In the genomic region with DNA sequence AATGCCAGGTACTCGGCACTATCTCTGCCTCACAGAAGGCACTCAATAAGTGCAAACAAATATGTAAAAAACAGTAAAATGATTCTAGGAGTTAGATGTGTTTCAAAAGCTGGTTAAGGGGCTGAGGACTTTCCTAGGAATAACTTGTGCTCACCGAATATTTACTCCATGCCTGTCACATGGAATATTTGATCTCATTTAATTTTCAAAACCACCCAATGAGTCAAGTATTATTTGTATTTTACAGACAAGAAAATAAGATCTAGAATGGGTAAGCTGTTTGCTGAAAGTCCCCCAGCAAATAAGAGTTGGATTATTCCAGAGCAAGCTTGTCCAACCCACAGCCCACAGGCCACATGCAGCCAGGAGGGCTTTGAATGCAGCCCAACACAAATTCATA, we compare ENCODE assay signal across 33 cellular contexts. TPM values are rescaled to one million over a fixed set of nuclear protein-coding genes. Genes with fewer than 3 reads are reported as not detected.
DNase-seq lines count a peak whose midpoint lies in the region; ATAC-seq, FAIRE-seq and TF ChIP-seq lines count a peak whose summit lies in the region.
"Had no signal": no experiment of that assay in that cellular context is flagged by ENCODE, and none has a peak within 500 bp of the region (broad histone marks: within the 10 kb centered on the region; RNA-seq: fewer than 3 reads in every experiment).

No MANE protein-coding gene starts in this region.

- H3K18ac ChIP-seq in trophoblast cell (ENCODE audit: low read length) = no peak overlapping the region

- H3K4me1 ChIP-seq in HEK293 (ENCODE audit: control insufficient read depth, insufficient read depth, low read length) (no peaks in the 10 kb centered on the region; the same call in 1 of the 2 replicates), K562 (replicated peaks in 1 of 2; ENCODE audit: control insufficient read depth in 2 of 2, insufficient read depth in 2 of 2, low read length in 2 of 2) (peaks cover 0 to 7% of the 10 kb centered on the region in 2 experiments; a peak in 2 of 5 replicates), parathyroid adenoma (peaks cover 33% of the 10 kb centered on the region), MM.1S (ENCODE audit: low read length) (no peaks in the 10 kb centered on the region), trophoblast cell (ENCODE audit: control insufficient read depth in 1 of 2, insufficient read depth in 2 of 2, low read length in 2 of 2) (no peaks in the 10 kb centered on the region)
- H3K4me1 ChIP-seq: A549; BE2C; BLaER1; BLaER1 treated with 17β-estradiol and CSF1 and Interleukin-3, amounts not matched to agents 10 nM and 100 nM had no signal

- no peaks in the 10 kb centered on the region for H3K9me2 ChIP-seq in MM.1S (replicated peaks; ENCODE audit: insufficient read depth, low read length)

- H3K27ac ChIP-seq in HEK293 (ENCODE audit: extremely low read depth, low read depth, low read length) (no peak overlapping the region), K562 (ENCODE audit: extremely low read depth, low read depth, low read length) (no peak overlapping the region), parathyroid adenoma (peak overlapping the region; percentile 95), MM.1S (ENCODE audit: low read length) (no peak overlapping the region), trophoblast cell (ENCODE audit: low read depth, low read length) (no peak overlapping the region)
- H3K27ac ChIP-seq: 22Rv1; A549; BLaER1; BLaER1 treated with 17β-estradiol and CSF1 and Interleukin-3, amounts not matched to agents 10 nM and 100 nM; C4-2B had no signal

- H3K4me2 ChIP-seq in K562 (ENCODE audit: insufficient read depth, low read length) = no peak overlapping the region
- no peak overlapping the region for H3K4me2 ChIP-seq in parathyroid adenoma (ENCODE audit: low read length)
- no peak overlapping the region for H3K4me2 ChIP-seq in MM.1S (ENCODE audit: low read depth, low read length)
- H3K4me2 ChIP-seq in trophoblast cell (ENCODE audit: low read length) = no peak overlapping the region
- H3K4me2 ChIP-seq: A549; BLaER1; BLaER1 treated with 17β-estradiol and CSF1 and Interleukin-3, amounts not matched to agents 10 nM and 100 nM had no signal

- H3K14ac ChIP-seq in trophoblast cell (ENCODE audit: low read length) = no peak overlapping the region

- in situ Hi-C loops in K562 (cut with MboI) = no loop called here

- H3K4me3 ChIP-seq in HEK293 (ENCODE audit: low read depth, low read length) (no peak overlapping the region), K562 (no peak overlapping the region), parathyroid adenoma (ENCODE audit: low read depth, low read length) (no peak overlapping the region), MM.1S (ENCODE audit: low read length) (no peak overlapping the region), trophoblast cell (ENCODE audit: low read depth, low read length) (no peak overlapping the region)
- H3K4me3 ChIP-seq: A549; BLaER1; BLaER1 treated with 17β-estradiol and CSF1 and Interleukin-3, amounts not matched to agents 10 nM and 100 nM had no signal

- H3F3A ChIP-seq in MM.1S (ENCODE audit: insufficient read depth, low read length) = no peaks in the 10 kb centered on the region

- H3K27me3 ChIP-seq in K562 (ENCODE audit: control insufficient read depth in 2 of 2, insufficient read depth in 2 of 2, low read length in 2 of 2) = no peaks in the 10 kb centered on the region
- no peaks in the 10 kb centered on the region for H3K27me3 ChIP-seq in parathyroid adenoma (ENCODE audit: control insufficient read depth, insufficient read depth, low read length)
- H3K27me3 ChIP-seq in MM.1S (replicated peaks; ENCODE audit: insufficient read depth, low read length) = no peaks in the 10 kb centered on the region
- no peaks in the 10 kb centered on the region for H3K27me3 ChIP-seq in trophoblast cell (ENCODE audit: insufficient read depth, low read length)
- H3K27me3 ChIP-seq: BE2C; BLaER1; BLaER1 treated with 17β-estradiol and CSF1 and Interleukin-3, amounts not matched to agents 10 nM and 100 nM had no signal

- H2AFZ ChIP-seq in K562 (ENCODE audit: low read depth, low read length) (no peak overlapping the region), parathyroid adenoma (no peak overlapping the region), MM.1S (ENCODE audit: low read length) (no peak overlapping the region), trophoblast cell (ENCODE audit: insufficient read depth, low read length, poor library complexity) (no peak overlapping the region)

- TF ChIP-seq CTCF in HEK293 (tag by site-specific recombination; IDR thresholded peaks at IDR 0.05) (no peak), K562 (IDR thresholded peaks at IDR 0.05 in 2 of 3, conservative IDR thresholded peaks at IDR 0.05 in 1 of 3; ENCODE audit: insufficient read depth in 2 of 3, low read depth in 1 of 3, low read length in 3 of 3) (no peak), parathyroid adenoma (IDR thresholded peaks at IDR 0.05) (no peak), MM.1S (IDR thresholded peaks at IDR 0.05; ENCODE audit: low read length) (no peak)

- no peak overlapping the region for H2BK120ac ChIP-seq in trophoblast cell (ENCODE audit: insufficient read depth, low read length, poor library complexity)

- intact Hi-C loops in K562 (cut with micrococcal nuclease) = no loop called here

- H4K91ac ChIP-seq in trophoblast cell (ENCODE audit: low read depth, low read length) = no peak overlapping the region

- H4K12ac ChIP-seq in trophoblast cell (ENCODE audit: low read depth, low read length) = no peak overlapping the region

- no peaks in the 10 kb centered on the region for H3K36me3 ChIP-seq in HEK293 (ENCODE audit: control insufficient read depth in 2 of 2, insufficient read depth in 1 of 2, low read length in 2 of 2)
- H3K36me3 ChIP-seq in K562 (ENCODE audit: control insufficient read depth, insufficient read depth, low read length) = no peaks in the 10 kb centered on the region
- no peaks in the 10 kb centered on the region for H3K36me3 ChIP-seq in parathyroid adenoma (ENCODE audit: control insufficient read depth, insufficient read depth, low read length)
- no peaks in the 10 kb centered on the region for H3K36me3 ChIP-seq in MM.1S (replicated peaks; ENCODE audit: insufficient read depth, low read length)
- no peaks in the 10 kb centered on the region for H3K36me3 ChIP-seq in trophoblast cell (ENCODE audit: control insufficient read depth in 1 of 2, insufficient read depth in 2 of 2, low read length in 2 of 2)
- H3K36me3 ChIP-seq: BE2C; BLaER1; BLaER1 treated with 17β-estradiol and CSF1 and Interleukin-3, amounts not matched to agents 10 nM and 100 nM had no signal

- no peak overlapping the region for H2AK5ac ChIP-seq in trophoblast cell (ENCODE audit: low read length)

- H2BK12ac ChIP-seq in trophoblast cell (ENCODE audit: low read length) = no peak overlapping the region

- H3K23ac ChIP-seq in trophoblast cell (ENCODE audit: low read length) = no peak overlapping the region

- no peak for TF ChIP-seq RAD21 in K562 (CRISPR knock-in tag; conservative IDR thresholded peaks at IDR 0.05 in 1 of 2, IDR thresholded peaks at IDR 0.05 in 1 of 2)

- no peak overlapping the region for H3K9ac ChIP-seq in K562 (ENCODE audit: insufficient read depth in 1 of 2, low read depth in 2 of 2, low read length in 2 of 2)
- H3K9ac ChIP-seq in parathyroid adenoma = no peak overlapping the region
- no peak overlapping the region for H3K9ac ChIP-seq in MM.1S (ENCODE audit: low read length)
- no peak overlapping the region for H3K9ac ChIP-seq in trophoblast cell (ENCODE audit: low read length)
- H3K9ac ChIP-seq: BLaER1; BLaER1 treated with 17β-estradiol and CSF1 and Interleukin-3, amounts not matched to agents 10 nM and 100 nM had no signal

- no peak overlapping the region for H3K4ac ChIP-seq in trophoblast cell (ENCODE audit: low read depth, low read length)

- H3K9me1 ChIP-seq in K562 (ENCODE audit: control insufficient read depth, insufficient read depth, low read length) = no peaks in the 10 kb centered on the region

- no peak for TF ChIP-seq EP300 in K562 (IDR thresholded peaks at IDR 0.05; ENCODE audit: low read length)

- H3K79me1 ChIP-seq in trophoblast cell (ENCODE audit: low read length) = no peaks in the 10 kb centered on the region

- H4K8ac ChIP-seq in trophoblast cell (ENCODE audit: low read depth, low read length) = no peak overlapping the region

- no peak overlapping the region for H2BK5ac ChIP-seq in trophoblast cell (ENCODE audit: low read depth, low read length, poor library complexity)

- POLR2A ChIA-PET in HEK293 (lab: Yijun Ruan, JAX) (interaction anchor here (0.7 kb wide), 1 partner anchor 407 kb away, joined by 5 read pairs; a partner anchor contains a TSS), K562 (lab: Yijun Ruan, JAX) (interaction anchor here (0.6 to 1.2 kb wide), 2 partner anchors 33 to 542 kb away, joined by 3 to 4 read pairs; no protein-coding TSS in a partner anchor)

- H3K9me3 ChIP-seq in HEK293 (ENCODE audit: control insufficient read depth, insufficient read depth, low read depth, low read length) (no peaks in the 10 kb centered on the region), K562 (replicated peaks; ENCODE audit: control insufficient read depth, insufficient read depth, low read depth, low read length) (no peaks in the 10 kb centered on the region), parathyroid adenoma (ENCODE audit: control insufficient read depth, low read length) (no peaks in the 10 kb centered on the region), MM.1S (replicated peaks; ENCODE audit: insufficient read depth, low read length) (no peaks in the 10 kb centered on the region), trophoblast cell (ENCODE audit: insufficient read depth, low read depth, low read length) (no peaks in the 10 kb centered on the region)
- H3K9me3 ChIP-seq: A549, BE2C, BLaER1, Caco-2 had no signal

- ATAC-seq in K562 = no peak
- ATAC-seq: A549; CD8-positive, alpha-beta T cell had no signal

- CTCF ChIA-PET in HEK293 (lab: Yijun Ruan, JAX) = interaction anchor here (0.5 to 2.4 kb wide), 4 partner anchors 34 to 313 kb away, joined by 3 to 7 read pairs (median 4); no protein-coding TSS in a partner anchor
- CTCF ChIA-PET in K562 (lab: Yijun Ruan, JAX; ENCODE audit: low intra/inter-chr PET ratio) = no interaction called here

- H3K79me2 ChIP-seq in K562 (ENCODE audit: control insufficient read depth, insufficient read depth, low read length) (no peaks in the 10 kb centered on the region), parathyroid adenoma (no peaks in the 10 kb centered on the region), MM.1S (ENCODE audit: low read length) (no peaks in the 10 kb centered on the region), trophoblast cell (ENCODE audit: control insufficient read depth, insufficient read depth, low read length, poor library complexity) (no peaks in the 10 kb centered on the region)

- no peak for TF ChIP-seq POLR2A in K562 (conservative IDR thresholded peaks at IDR 0.05)

- no peak for FAIRE-seq in K562 (lab: Jason Lieb, UNC)
- FAIRE-seq: A204.1, A549, D721Med had no signal

- no TSS peak for BruUV-seq in K562 (replicated peaks; lab: Mats Ljungman, UMichigan)

- no peak for DNase-seq in K562 (ENCODE audit: extremely low read depth in 1 of 4, low spot score in 3 of 4)
- DNase-seq in MM.1S = no peak
- DNase-seq in foreskin melanocyte = no peak
- DNase-seq in trophoblast cell = no peak
- DNase-seq: 8988T; ACHN; AML-193; BE2C; C1 segment of cervical spinal cord; Caco-2; Calu3; CD4-positive, alpha-beta memory T cell; CD4-positive, alpha-beta T cell; CD4-positive, CD25-positive, alpha-beta regulatory T cell; CD8-positive, alpha-beta memory T cell; CD8-positive, alpha-beta T cell; COR-L47; DMS 273 treated with DMSO at 0.1 percent for 48 hours; DMS153; DMS53; DMS79; DMS79 treated with DMSO at 0.1 percent for 48 hours; DND-41; EL had no signal

- 25% methylated on average over 2 of the region's 2 CpGs for WGBS in K562 (ENCODE audit: insufficient coverage, low coverage, missing lambda C conversion rate)
- no CpG with 5 or more reads among the region's 2 CpGs for WGBS in trophoblast cell (ENCODE audit: extremely low coverage, insufficient coverage, insufficient read length)

- H4K20me1 ChIP-seq in K562 (replicated peaks; ENCODE audit: control insufficient read depth, insufficient read depth, low read length) (no peaks in the 10 kb centered on the region), MM.1S (ENCODE audit: insufficient read depth, low read length) (no peaks in the 10 kb centered on the region)
- H4K20me1 ChIP-seq: BLaER1; BLaER1 treated with 17β-estradiol and CSF1 and Interleukin-3, amounts not matched to agents 10 nM and 100 nM had no signal

RNA-seq across cellular contexts. Expression of a gene that starts 34.6 kb away (rescaled TPM):
- 5.1 and 6.8 TPM in 2 replicates for total RNA-seq in K562 (2011; cell fraction: chromatin; rRNA removed; ENCODE audit: low replicate concordance)
- total RNA-seq in K562 (2011; cell fraction: nucleolus; rRNA removed) = 2.4 and 2.8 TPM in 2 replicates
- total RNA-seq in K562 (2011; cell fraction: nucleoplasm; rRNA removed) = 5.9 and 11.5 TPM in 2 replicates
- 1.6 and 3.2 TPM in 2 replicates for total RNA-seq in K562 (2014; rRNA removed)
- 0.89 and 0.98 TPM in 2 replicates for total RNA-seq in K562 (2014; rRNA removed; fragmentation: Illumina TruSeq; extraction: Trizol)
- 1.2 and 1.4 TPM in 2 replicates for total RNA-seq in K562 (2015; rRNA removed; fragmentation: Illumina TruSeq; extraction: Trizol)
- total RNA-seq in K562 (2021) = 1.1 and 1.8 TPM in 2 replicates
- polyA plus RNA-seq in K562 (2011; rRNA removed) = 4.1 and 4.7 TPM in 2 replicates
- polyA plus RNA-seq in K562 (2011; cell fraction: cytosol; rRNA removed) = 4.5 and 4.7 TPM in 2 replicates
- 7.3 and 7.6 TPM in 2 replicates for polyA plus RNA-seq in K562 (2011; cell fraction: nucleus; rRNA removed)
- polyA plus RNA-seq in K562 (2012) = 3.0 and 7.0 TPM in 2 replicates
- 1.3 and 1.9 TPM in 2 replicates for polyA plus RNA-seq in K562 (2014; fragmentation: Illumina TruSeq; extraction: Trizol)
- polyA plus RNA-seq in K562 (2014; fragmentation: Nextera tagmentation; extraction: Ambion mirVana) = 1 to 10 TPM; 1.0 to 1.8 TPM
- polyA plus RNA-seq in K562 (2014; rRNA removed) = 2.7 and 3.3 TPM in 2 replicates
- polyA minus RNA-seq in K562 (2011; rRNA and poly(A)+ RNA removed) = 1.2 and 1.4 TPM in 2 replicates
- 0.57 TPM in 1 of 2 replicates, not detected in the other for polyA minus RNA-seq in K562 (2011; cell fraction: cytosol; rRNA and poly(A)+ RNA removed)
- 1.1 and 1.8 TPM in 2 replicates for polyA minus RNA-seq in K562 (2011; cell fraction: nucleus; rRNA and poly(A)+ RNA removed)
- 3.0 and 3.9 TPM in 2 replicates for polyA plus RNA-seq in trophoblast cell (2013)
